ENCODE assay signal across 1 cellular context in genomic region chr1:113871597-113872113, GRCh38.
TF ChIP-seq lines count a peak whose summit lies in the region.

Gene PTPN22, minus strand, starts transcription at chr1:113871712.

TF ChIP-seq in K562, 482 proteins besides CTCF, POLR2A, EP300 and RAD21 (continued from another document):
- TF ChIP-seq CBX5 (IDR thresholded peaks at IDR 0.05; ENCODE audit: borderline replicate concordance, low read depth), result no peak
- peak; percentile 60; the same call in 1 of the 2 replicates for TF ChIP-seq ZBTB17 (CRISPR knock-in tag; IDR thresholded peaks at IDR 0.05)
- TF ChIP-seq POLR3A (IDR thresholded peaks at IDR 0.05; ENCODE audit: borderline replicate concordance, extremely low read depth, insufficient read depth, insufficient read length), result no peak
- no peak for TF ChIP-seq ZNF551 (CRISPR knock-in tag; IDR thresholded peaks at IDR 0.05)
- TF ChIP-seq CXXC5 (CRISPR knock-in tag; IDR thresholded peaks at IDR 0.05), result peak; percentile 18; the same call in 1 of the 2 replicates
- no peak for TF ChIP-seq IRF9 (tag; IDR thresholded peaks at IDR 0.05)
- TF ChIP-seq E2F4 (CRISPR knock-in tag; IDR thresholded peaks at IDR 0.05; ENCODE audit: low read depth), result no peak
- no peak for TF ChIP-seq DPF2 (IDR thresholded peaks at IDR 0.05)
- no peak for TF ChIP-seq ZNF143 (CRISPR knock-in tag; IDR thresholded peaks at IDR 0.05)
- TF ChIP-seq, protein P1, sequence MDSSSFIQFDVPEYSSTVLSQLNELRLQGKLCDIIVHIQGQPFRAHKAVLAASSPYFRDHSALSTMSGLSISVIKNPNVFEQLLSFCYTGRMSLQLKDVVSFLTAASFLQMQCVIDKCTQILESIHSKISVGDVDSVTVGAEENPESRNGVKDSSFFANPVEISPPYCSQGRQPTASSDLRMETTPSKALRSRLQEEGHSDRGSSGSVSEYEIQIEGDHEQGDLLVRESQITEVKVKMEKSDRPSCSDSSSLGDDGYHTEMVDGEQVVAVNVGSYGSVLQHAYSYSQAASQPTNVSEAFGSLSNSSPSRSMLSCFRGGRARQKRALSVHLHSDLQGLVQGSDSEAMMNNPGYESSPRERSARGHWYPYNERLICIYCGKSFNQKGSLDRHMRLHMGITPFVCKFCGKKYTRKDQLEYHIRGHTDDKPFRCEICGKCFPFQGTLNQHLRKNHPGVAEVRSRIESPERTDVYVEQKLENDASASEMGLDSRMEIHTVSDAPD (CRISPR knock-in tag; IDR thresholded peaks at IDR 0.05), result no peak
- no peak for TF ChIP-seq ARID3A (IDR thresholded peaks at IDR 0.05; ENCODE audit: borderline replicate concordance, low read depth, low read length)
- TF ChIP-seq ZNF282 (CRISPR knock-in tag; IDR thresholded peaks at IDR 0.05), result no peak
- no peak; a peak in 1 of 4 replicates for TF ChIP-seq ETV6 (IDR thresholded peaks at IDR 0.05; ENCODE audit: borderline replicate concordance in 1 of 2, low read depth in 2 of 2, low read length in 1 of 2)
- no peak for TF ChIP-seq ETV6 (CRISPR knock-in tag; IDR thresholded peaks at IDR 0.05; ENCODE audit: borderline replicate concordance)
- no peak for TF ChIP-seq GATAD2B (IDR thresholded peaks at IDR 0.05; ENCODE audit: borderline replicate concordance)
- no peak for TF ChIP-seq RFX1 (IDR thresholded peaks at IDR 0.05)
- peak in 1 of 3 experiments; percentile 70 for TF ChIP-seq YY1 (IDR thresholded peaks at IDR 0.05; ENCODE audit: borderline replicate concordance in 1 of 3, control insufficient read depth in 1 of 3, extremely low read depth in 1 of 3, insufficient read depth in 3 of 3, insufficient read length in 1 of 3, insufficient replicate concordance in 2 of 3, low read depth in 1 of 3, low read length in 2 of 3)
- TF ChIP-seq SAP30 (IDR thresholded peaks at IDR 0.05; ENCODE audit: borderline replicate concordance, insufficient read depth, low read depth, low read length, poor library complexity, severe bottlenecking), result no peak
- TF ChIP-seq TRIM24 (IDR thresholded peaks at IDR 0.05), result no peak
- no peak for TF ChIP-seq SMARCA5 (IDR thresholded peaks at IDR 0.05)
- peak; percentile 28 to 42; a peak in 2 of 4 replicates for TF ChIP-seq MAZ (CRISPR knock-in tag; conservative IDR thresholded peaks at IDR 0.05 in 1 of 2, IDR thresholded peaks at IDR 0.05 in 1 of 2)
- TF ChIP-seq ILK (tag; IDR thresholded peaks at IDR 0.05; ENCODE audit: borderline replicate concordance, low read depth), result no peak
- TF ChIP-seq NEUROD1 (IDR thresholded peaks at IDR 0.05; ENCODE audit: borderline replicate concordance, low read depth, low read length, partially characterized antibody), result no peak
- TF ChIP-seq MEF2D (tag; conservative IDR thresholded peaks at IDR 0.05; ENCODE audit: low read depth), result no peak
- TF ChIP-seq, protein P2, sequence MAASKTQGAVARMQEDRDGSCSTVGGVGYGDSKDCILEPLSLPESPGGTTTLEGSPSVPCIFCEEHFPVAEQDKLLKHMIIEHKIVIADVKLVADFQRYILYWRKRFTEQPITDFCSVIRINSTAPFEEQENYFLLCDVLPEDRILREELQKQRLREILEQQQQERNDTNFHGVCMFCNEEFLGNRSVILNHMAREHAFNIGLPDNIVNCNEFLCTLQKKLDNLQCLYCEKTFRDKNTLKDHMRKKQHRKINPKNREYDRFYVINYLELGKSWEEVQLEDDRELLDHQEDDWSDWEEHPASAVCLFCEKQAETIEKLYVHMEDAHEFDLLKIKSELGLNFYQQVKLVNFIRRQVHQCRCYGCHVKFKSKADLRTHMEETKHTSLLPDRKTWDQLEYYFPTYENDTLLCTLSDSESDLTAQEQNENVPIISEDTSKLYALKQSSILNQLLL (CRISPR knock-in tag; IDR thresholded peaks at IDR 0.05; ENCODE audit: borderline replicate concordance), result no peak
- TF ChIP-seq, protein P3, sequence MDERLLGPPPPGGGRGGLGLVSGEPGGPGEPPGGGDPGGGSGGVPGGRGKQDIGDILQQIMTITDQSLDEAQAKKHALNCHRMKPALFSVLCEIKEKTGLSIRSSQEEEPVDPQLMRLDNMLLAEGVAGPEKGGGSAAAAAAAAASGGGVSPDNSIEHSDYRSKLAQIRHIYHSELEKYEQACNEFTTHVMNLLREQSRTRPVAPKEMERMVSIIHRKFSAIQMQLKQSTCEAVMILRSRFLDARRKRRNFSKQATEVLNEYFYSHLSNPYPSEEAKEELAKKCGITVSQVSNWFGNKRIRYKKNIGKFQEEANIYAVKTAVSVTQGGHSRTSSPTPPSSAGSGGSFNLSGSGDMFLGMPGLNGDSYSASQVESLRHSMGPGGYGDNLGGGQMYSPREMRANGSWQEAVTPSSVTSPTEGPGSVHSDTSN (CRISPR knock-in tag; IDR thresholded peaks at IDR 0.05; ENCODE audit: low read depth), result no peak
- TF ChIP-seq, protein P3 (tag; conservative IDR thresholded peaks at IDR 0.05; ENCODE audit: low read depth), result no peak
- no peak for TF ChIP-seq ZKSCAN1 (IDR thresholded peaks at IDR 0.05; ENCODE audit: low read depth, low read length)
- no peak for TF ChIP-seq ZNF124 (CRISPR knock-in tag; IDR thresholded peaks at IDR 0.05)
- TF ChIP-seq ZNF764 (CRISPR knock-in tag; IDR thresholded peaks at IDR 0.05; ENCODE audit: low read depth), result no peak
- TF ChIP-seq DDX20 (tag; IDR thresholded peaks at IDR 0.05; ENCODE audit: low read depth), result no peak
- TF ChIP-seq NCOA1 (IDR thresholded peaks at IDR 0.05; ENCODE audit: low read depth), result no peak
- no peak for TF ChIP-seq KDM1A (IDR thresholded peaks at IDR 0.05)
- no peak for TF ChIP-seq GATA2 (CRISPR knock-in tag; IDR thresholded peaks at IDR 0.05)
- TF ChIP-seq U2AF2 (optimal IDR thresholded peaks at IDR 0.05; ENCODE audit: low read depth, low read length), result no peak
- TF ChIP-seq THRAP3 (IDR thresholded peaks at IDR 0.05; ENCODE audit: borderline replicate concordance), result no peak
- no peak; the same call in 1 of the 2 replicates for TF ChIP-seq DMBX1 (CRISPR knock-in tag; IDR thresholded peaks at IDR 0.05; ENCODE audit: borderline replicate concordance)
- TF ChIP-seq PRPF4 (IDR thresholded peaks at IDR 0.05; ENCODE audit: insufficient read depth, low read depth, low read length, poor library complexity, severe bottlenecking), result no peak
- no peak for TF ChIP-seq RBFOX2 (IDR thresholded peaks at IDR 0.05; ENCODE audit: low read depth, low read length)
- no peak for TF ChIP-seq BMI1 (IDR thresholded peaks at IDR 0.05; ENCODE audit: low read length)
- TF ChIP-seq C11orf30 (IDR thresholded peaks at IDR 0.05; ENCODE audit: low read depth), result no peak
- TF ChIP-seq MYNN (IDR thresholded peaks at IDR 0.05), result no peak
- no peak for TF ChIP-seq MYNN (CRISPR knock-in tag; IDR thresholded peaks at IDR 0.05)
